In the genomic region with DNA sequence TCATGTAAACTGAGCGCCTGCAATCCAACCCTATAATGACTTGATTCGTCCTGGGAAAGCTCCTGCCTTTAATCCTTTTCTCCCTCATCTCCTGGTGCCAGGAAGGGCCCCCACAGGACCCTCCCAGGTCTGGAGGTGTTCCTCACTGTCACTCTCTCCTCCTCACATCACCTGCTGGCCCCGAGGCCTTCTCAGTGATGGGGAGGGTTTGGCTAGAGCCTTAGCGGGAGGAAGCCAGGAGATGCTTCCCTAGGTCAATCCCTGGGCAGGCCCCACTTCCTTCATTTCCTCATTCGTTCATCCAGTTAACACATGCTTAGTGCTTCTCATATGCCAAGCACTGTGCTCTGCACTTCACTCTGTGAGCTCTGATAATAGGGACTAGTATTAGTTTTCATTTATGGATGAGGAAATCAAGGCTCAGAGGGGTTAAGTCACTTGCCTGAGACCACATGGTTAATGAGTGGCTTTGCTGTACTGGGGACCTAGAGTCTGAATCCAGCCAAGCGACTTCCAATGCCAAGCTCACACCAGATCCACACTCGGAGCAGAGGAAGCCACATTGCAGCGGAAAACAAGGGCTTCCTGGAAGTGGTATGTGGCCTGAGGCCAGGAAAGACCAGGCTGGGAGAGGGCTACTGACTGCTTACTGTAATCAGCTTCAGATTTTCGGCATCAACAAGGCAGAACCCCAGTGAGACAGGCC, we compare ENCODE assay signal across 17 cellular contexts. TPM values are rescaled to one million over a fixed set of nuclear protein-coding genes. Genes with fewer than 3 reads are reported as not detected.
"Had no signal": no experiment of that assay in that cellular context is flagged by ENCODE, and none has a peak within 500 bp of the region (broad histone marks: within the 10 kb centered on the region; RNA-seq: fewer than 3 reads in every experiment).

No MANE protein-coding gene starts in this region.

- H3K4me3 Mint-ChIP-seq: activated T-cell treated with anti-CD3 and anti-CD28 coated beads, Interleukin-2, amount 50 U/mL, for 72 hours; stimulated activated naive B cell treated with anti-CD40 and anti-IgM and Interleukin-4, amounts not matched to agents 10 μg/mL and 1 μg/mL and 100 μg/mL, for 72 hours; T-helper 17 cell had no signal

- H3K4me2 ChIP-seq: smooth muscle cell had no signal

- ATAC-seq: activated T-cell treated with anti-CD3 and anti-CD28 coated beads, Interleukin-2, amount 50 U/mL, for 72 hours; gastroesophageal sphincter; left ventricle myocardium superior; right cardiac atrium; stimulated activated naive B cell treated with anti-CD40 and anti-IgM and Interleukin-4, amounts not matched to agents 10 μg/mL and 1 μg/mL and 100 μg/mL, for 72 hours; T-helper 17 cell had no signal

- H3K4me3 ChIP-seq: gastroesophageal sphincter, smooth muscle cell had no signal

- H3K27ac Mint-ChIP-seq: activated T-cell treated with anti-CD3 and anti-CD28 coated beads, Interleukin-2, amount 50 U/mL, for 72 hours; stimulated activated naive B cell treated with anti-CD40 and anti-IgM and Interleukin-4, amounts not matched to agents 10 μg/mL and 1 μg/mL and 100 μg/mL, for 72 hours; T-helper 17 cell had no signal

- H3K36me3 ChIP-seq: gastroesophageal sphincter had no signal

- H3K9me3 ChIP-seq: gastroesophageal sphincter had no signal

- H3K27me3 Mint-ChIP-seq: stimulated activated naive B cell treated with anti-CD40 and anti-IgM and Interleukin-4, amounts not matched to agents 10 μg/mL and 1 μg/mL and 100 μg/mL, for 72 hours had no signal

- H3K4me1 ChIP-seq: gastroesophageal sphincter had no signal

- H3K27me3 ChIP-seq: gastroesophageal sphincter had no signal

- H3K9me3 Mint-ChIP-seq: activated T-cell treated with anti-CD3 and anti-CD28 coated beads, Interleukin-2, amount 50 U/mL, for 72 hours had no signal

- FAIRE-seq: keratinocyte, TTC549 had no signal

- DNase-seq: activated CD4-positive, CD25-positive, alpha-beta regulatory T cell; activated naive CD4-positive, alpha-beta T cell; activated T-cell treated with anti-CD3 and anti-CD28 coated beads, Interleukin-2, amount 50 U/mL, for 72 hours; aorta; effector CD8-positive, alpha-beta T cell; left ventricle myocardium superior; right cardiac atrium; stimulated activated naive B cell treated with anti-CD40 and anti-IgM and Interleukin-4, amounts not matched to agents 10 μg/mL and 1 μg/mL and 100 μg/mL, for 72 hours; T-helper 17 cell; trophoblast cell had no signal

- H3K27ac ChIP-seq: gastroesophageal sphincter had no signal

RNA-seq across cellular contexts. Expression of a gene that starts 50.3 kb away (rescaled TPM):
- total RNA-seq: activated T-cell treated with anti-CD3 and anti-CD28 coated beads, Interleukin-2, amount 50 U/mL, for 72 hours; aorta; bronchial epithelial cell; left ventricle myocardium superior; mesenteric fat pad; myocyte; right cardiac atrium; smooth muscle cell; T-helper 17 cell had no signal
- polyA plus RNA-seq: aorta, right cardiac atrium, smooth muscle cell had no signal
